16 cellular contexts compared by ENCODE assay signal in the genomic region with DNA sequence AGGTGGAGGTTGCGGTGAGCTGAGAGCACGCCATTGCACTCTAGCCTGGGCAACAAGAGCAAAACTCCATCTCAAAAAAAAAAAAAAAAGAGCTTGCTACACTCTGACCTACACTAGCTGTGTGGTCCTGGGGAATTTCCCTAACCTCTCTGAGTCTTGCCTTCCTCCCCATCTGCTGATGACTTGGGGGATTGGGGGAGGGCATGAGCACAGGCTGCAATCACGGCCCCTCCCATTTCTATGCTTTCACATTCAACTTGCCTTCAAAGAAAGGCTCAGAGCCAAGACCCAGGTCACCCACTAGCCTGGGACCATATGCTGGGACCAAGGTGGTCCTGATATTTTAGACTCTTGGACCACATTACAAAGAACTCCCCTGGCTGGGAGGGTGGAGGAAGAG. TPM values are rescaled to one million over a fixed set of nuclear protein-coding genes. Genes with fewer than 3 reads are reported as not detected.
A peak's percentile ranks its signal among the peaks of the same experiment; 100 is the strongest.
DNase-seq lines count a peak whose midpoint lies in the region; ATAC-seq and TF ChIP-seq lines count a peak whose summit lies in the region.
"Had no signal": no experiment of that assay in that cellular context is flagged by ENCODE, and none has a peak within 500 bp of the region (broad histone marks: within the 10 kb centered on the region; RNA-seq: fewer than 3 reads in every experiment).

No MANE protein-coding gene starts in this region.

- no peak for TF ChIP-seq RAD21 in IMR-90 (IDR thresholded peaks at IDR 0.05; ENCODE audit: low read length)

- no peak overlapping the region for H3K56ac ChIP-seq in IMR-90 (ENCODE audit: extremely low read depth, insufficient read depth, low read length)

- no peaks in the 10 kb centered on the region for H3K27me3 ChIP-seq in IMR-90 (ENCODE audit: control insufficient read depth, insufficient read depth, low read length)
- H3K27me3 ChIP-seq: hepatocyte, neural progenitor cell had no signal

- no peaks in the 10 kb centered on the region for H3K4me1 ChIP-seq in IMR-90 (ENCODE audit: control insufficient read depth, insufficient read depth, low read length)
- H3K4me1 ChIP-seq: neural progenitor cell had no signal

- no peak overlapping the region for H2AFZ ChIP-seq in IMR-90 (replicated peaks; ENCODE audit: low read length, poor library complexity)
- H2AFZ ChIP-seq: hepatocyte, neural progenitor cell had no signal

- no peaks in the 10 kb centered on the region for H3K9me3 ChIP-seq in IMR-90 (ENCODE audit: control insufficient read depth, insufficient read depth, low read length)

- no peak overlapping the region for H2BK20ac ChIP-seq in IMR-90 (ENCODE audit: low read depth, low read length)

- no peak overlapping the region for H2AK9ac ChIP-seq in IMR-90 (replicated peaks; ENCODE audit: low read depth, low read length, poor library complexity)

- TF ChIP-seq POLR2A in IMR-90 (IDR thresholded peaks at IDR 0.05; ENCODE audit: low read depth, low read length): no peak

- H3K14ac ChIP-seq in IMR-90 (replicated peaks; ENCODE audit: low read depth, low read length): no peak overlapping the region

- no peak overlapping the region for H4K8ac ChIP-seq in IMR-90 (ENCODE audit: low read depth in 2 of 2, low read length in 2 of 2)

- H2BK120ac ChIP-seq in IMR-90 (ENCODE audit: low read depth, low read length): no peak overlapping the region

- no peak overlapping the region for H3K4me3 Mint-ChIP-seq in activated T-cell treated with anti-CD3 and anti-CD28 coated beads, Interleukin-2, amount 50 U/mL, for 24 hours
- no peak overlapping the region for H3K4me3 Mint-ChIP-seq in activated naive CD8-positive, alpha-beta T cell treated with anti-CD3 and anti-CD28 coated beads for 36 hours
- H3K4me3 Mint-ChIP-seq: CD8-positive, alpha-beta memory T cell; neural progenitor cell had no signal

- H3K4me3 ChIP-seq in IMR-90 (ENCODE audit: insufficient read depth, low read depth, low read length): no peak overlapping the region
- H3K4me3 ChIP-seq: hepatocyte, neural progenitor cell had no signal

- H3K4ac ChIP-seq in IMR-90 (ENCODE audit: low read depth, low read length): no peak overlapping the region

- H4K5ac ChIP-seq in IMR-90 (ENCODE audit: low read depth, low read length): no peak overlapping the region

- in situ Hi-C loops in IMR-90 (cut with MboI; ENCODE audit: low sequenced_read_pairs): no loop called here

- CTCF ChIA-PET in IMR-90 (lab: Yijun Ruan, JAX): no interaction called here

- H3K27me3 Mint-ChIP-seq in activated T-cell treated with anti-CD3 and anti-CD28 coated beads, Interleukin-2, amount 50 U/mL, for 24 hours: no peaks in the 10 kb centered on the region
- no peaks in the 10 kb centered on the region for H3K27me3 Mint-ChIP-seq in activated naive CD8-positive, alpha-beta T cell treated with anti-CD3 and anti-CD28 coated beads for 36 hours
- H3K27me3 Mint-ChIP-seq: CD8-positive, alpha-beta memory T cell had no signal

- H3K27ac ChIP-seq in IMR-90 (ENCODE audit: insufficient read depth, low read length): no peak overlapping the region
- H3K27ac ChIP-seq: hepatocyte, neural progenitor cell had no signal

- no peak for DNase-seq in activated T-cell treated with anti-CD3 and anti-CD28 coated beads, Interleukin-2, amount 50 U/mL, for 24 hours
- DNase-seq in activated T-cell treated with anti-CD3 and anti-CD28 coated beads for 4 hours (no peak), IMR-90 (peak; percentile 36), UCSD-AML1 (lab: John Stamatoyannopoulos, UW; ENCODE audit: unreplicated experiment) (no peak), NCI-H2029 treated with DMSO at 0.1 percent for 48 hours (lab: John Stamatoyannopoulos, UW) (no peak)
- DNase-seq in activated naive CD8-positive, alpha-beta T cell treated with anti-CD3 and anti-CD28 coated beads for 36 hours: peak; percentile 57
- DNase-seq in stimulated activated CD8-positive, alpha-beta memory T cell treated with anti-CD3 and anti-CD28 coated beads, Interleukin-4, amount 100 ng/mL, for 48 hours: peak; percentile 37
- DNase-seq: caudate nucleus; CD8-positive, alpha-beta memory T cell; effector CD8-positive, alpha-beta T cell; kidney; NCI-H1436; NCI-H446 treated with DMSO at 0.1 percent for 48 hours had no signal

- peaks cover 82% of the 10 kb centered on the region for H3K36me3 Mint-ChIP-seq in activated T-cell treated with anti-CD3 and anti-CD28 coated beads, Interleukin-2, amount 50 U/mL, for 24 hours (ENCODE audit: low read depth)
- peaks cover 2% of the 10 kb centered on the region for H3K36me3 Mint-ChIP-seq in activated naive CD8-positive, alpha-beta T cell treated with anti-CD3 and anti-CD28 coated beads for 36 hours

- H3K9me3 Mint-ChIP-seq in activated T-cell treated with anti-CD3 and anti-CD28 coated beads, Interleukin-2, amount 50 U/mL, for 24 hours: no peaks in the 10 kb centered on the region
- no peaks in the 10 kb centered on the region for H3K9me3 Mint-ChIP-seq in activated naive CD8-positive, alpha-beta T cell treated with anti-CD3 and anti-CD28 coated beads for 36 hours
- H3K9me3 Mint-ChIP-seq: CD8-positive, alpha-beta memory T cell; neural progenitor cell had no signal

- no peak overlapping the region for H3K9ac ChIP-seq in IMR-90 (ENCODE audit: low read depth, low read length)
- H3K9ac ChIP-seq: neural progenitor cell had no signal

- H2BK5ac ChIP-seq in IMR-90 (ENCODE audit: low read depth, low read length, poor library complexity, severe bottlenecking): no peak overlapping the region

- ATAC-seq in IMR-90 (ENCODE audit: low read depth) (no peak), GM18861 (IDR thresholded peaks at IDR 0.05; ENCODE audit: unreplicated experiment) (no peak)

- no peak overlapping the region for H4K91ac ChIP-seq in IMR-90 (ENCODE audit: insufficient read depth, low read depth, low read length)

- H3K18ac ChIP-seq in IMR-90 (ENCODE audit: low read depth, low read length): no peak overlapping the region

- 0 out of 2 replicates have a peak, but pooled peaks cover 4% of the 10 kb centered on the region for H4K20me1 ChIP-seq in IMR-90 (ENCODE audit: insufficient read depth, low read length)

- H3K4me2 ChIP-seq in IMR-90 (ENCODE audit: low read depth, low read length): no peak overlapping the region
- H3K4me2 ChIP-seq: hepatocyte, neural progenitor cell had no signal

- peaks cover 13 to 56% of the 10 kb centered on the region in 2 experiments for H3K79me1 ChIP-seq in IMR-90 (ENCODE audit: low read depth in 1 of 2, low read length in 2 of 2)

- H2BK15ac ChIP-seq in IMR-90 (ENCODE audit: low read depth, low read length): no peak overlapping the region

- POLR2A ChIA-PET in IMR-90 (lab: Charles Lee; ENCODE audit: unreplicated experiment): no interaction called here

- H2AK5ac ChIP-seq in IMR-90 (ENCODE audit: low read depth, low read length): no peak overlapping the region

- intact Hi-C loops in IMR-90 (cut with micrococcal nuclease): no loop called here

- no TSS peak for BruUV-seq in IMR-90 (replicated peaks; lab: Mats Ljungman, UMichigan)

- no peak for TF ChIP-seq CTCF in IMR-90 (conservative IDR thresholded peaks at IDR 0.05; ENCODE audit: low read depth, low read length)

- H3K27ac Mint-ChIP-seq in activated T-cell treated with anti-CD3 and anti-CD28 coated beads, Interleukin-2, amount 50 U/mL, for 24 hours: peak overlapping the region; percentile 76
- peak overlapping the region; percentile 65 for H3K27ac Mint-ChIP-seq in activated naive CD8-positive, alpha-beta T cell treated with anti-CD3 and anti-CD28 coated beads for 36 hours
- H3K27ac Mint-ChIP-seq: neural progenitor cell had no signal

- WGBS in IMR-90 (ENCODE audit: extremely low coverage in 2 of 2, insufficient read length in 1 of 2), 2 experiments: no CpG with 5 or more reads among the region's 3 CpGs

- H3K36me3 ChIP-seq in IMR-90 (ENCODE audit: control insufficient read depth, insufficient read depth, low read length): peaks cover 78% of the 10 kb centered on the region
- H3K36me3 ChIP-seq: neural progenitor cell had no signal

- H3K4me1 Mint-ChIP-seq in activated T-cell treated with anti-CD3 and anti-CD28 coated beads, Interleukin-2, amount 50 U/mL, for 24 hours (ENCODE audit: low read depth): peaks cover 5% of the 10 kb centered on the region
- H3K4me1 Mint-ChIP-seq in activated naive CD8-positive, alpha-beta T cell treated with anti-CD3 and anti-CD28 coated beads for 36 hours: peaks cover 9% of the 10 kb centered on the region
- H3K4me1 Mint-ChIP-seq: CD8-positive, alpha-beta memory T cell; neural progenitor cell had no signal

- dilution Hi-C loops in IMR-90 (cut with HindIII; ENCODE audit: low sequenced_read_pairs, unreplicated experiment): no loop called here

- H3K23ac ChIP-seq in IMR-90 (ENCODE audit: low read depth, low read length): no peak overlapping the region

- H3K9me1 ChIP-seq in IMR-90 (ENCODE audit: insufficient read depth, low read length): no peaks in the 10 kb centered on the region; the same call in 1 of the 2 replicates

TF ChIP-seq in IMR-90, 13 proteins besides CTCF, POLR2A, EP300 and RAD21 (continues in another document):
- TF ChIP-seq RCOR1 (IDR thresholded peaks at IDR 0.05; ENCODE audit: insufficient replicate concordance, low read length) (no peak), CEBPB (IDR thresholded peaks at IDR 0.05; ENCODE audit: low read depth, low read length) (no peak), RFX5 (IDR thresholded peaks at IDR 0.05; ENCODE audit: low read depth, low read length) (no peak), FOS (IDR thresholded peaks at IDR 0.05; ENCODE audit: low read depth, low read length) (no peak)

RNA-seq across cellular contexts. Expression of gene TEF, which starts 39.8 kb away (rescaled TPM):
- 5.6 and 6.1 TPM in 2 replicates for total RNA-seq in IMR-90 (2012; rRNA removed)
- polyA plus RNA-seq in IMR-90 (2012; rRNA removed): 11.6 and 14.4 TPM in 2 replicates
- 4.4 and 5.7 TPM in 2 replicates for polyA plus RNA-seq in IMR-90 (2012; cell fraction: cytosol; rRNA removed)
- 4.7 and 8.8 TPM in 2 replicates for polyA plus RNA-seq in IMR-90 (2012; cell fraction: nucleus; rRNA removed; ENCODE audit: low replicate concordance)
- 1 to 10 TPM; 2.6 to 2.8 TPM for total RNA-seq in activated naive CD8-positive, alpha-beta T cell treated with anti-CD3 and anti-CD28 coated beads for 36 hours

RNA-seq across cellular contexts. Expression of gene ZC3H7B, which starts 40.7 kb away (rescaled TPM):
- 35.6 and 37.6 TPM in 2 replicates for total RNA-seq in IMR-90 (2012; rRNA removed)
- polyA plus RNA-seq in IMR-90 (2012; rRNA removed): 72.3 and 81.6 TPM in 2 replicates
- 45.0 and 67.7 TPM in 2 replicates for polyA plus RNA-seq in IMR-90 (2012; cell fraction: cytosol; rRNA removed)
- polyA plus RNA-seq in IMR-90 (2012; cell fraction: nucleus; rRNA removed; ENCODE audit: low replicate concordance): 104 and 165 TPM in 2 replicates
- total RNA-seq in activated naive CD8-positive, alpha-beta T cell treated with anti-CD3 and anti-CD28 coated beads for 36 hours: 10 to 100 TPM; 58.8 to 59.9 TPM

RNA-seq across cellular contexts. Expression of gene RANGAP1, which starts 56.0 kb away (rescaled TPM):
- 71.2 and 74.4 TPM in 2 replicates for total RNA-seq in IMR-90 (2012; rRNA removed)
- polyA plus RNA-seq in IMR-90 (2012; rRNA removed): 148 and 165 TPM in 2 replicates
- 129 and 158 TPM in 2 replicates for polyA plus RNA-seq in IMR-90 (2012; cell fraction: cytosol; rRNA removed)
- polyA plus RNA-seq in IMR-90 (2012; cell fraction: nucleus; rRNA removed; ENCODE audit: low replicate concordance): 168 and 358 TPM in 2 replicates
- 100 to 1,000 TPM; 176 to 177 TPM for total RNA-seq in activated naive CD8-positive, alpha-beta T cell treated with anti-CD3 and anti-CD28 coated beads for 36 hours

Comparison
In these comparisons a context has a peak if more than half of its experiments do, and no peak if none do; other contexts are left out.
1. DNase-seq: peak in IMR-90 (single experiment), activated naive CD8-positive, alpha-beta T cell treated with anti-CD3 and anti-CD28 coated beads for 36 hours (single experiment) and stimulated activated CD8-positive, alpha-beta memory T cell treated with anti-CD3 and anti-CD28 coated beads, Interleukin-4, amount 100 ng/mL, for 48 hours (single experiment); none in activated T-cell treated with anti-CD3 and anti-CD28 coated beads, Interleukin-2, amount 50 U/mL, for 24 hours (single experiment), activated T-cell treated with anti-CD3 and anti-CD28 coated beads for 4 hours (single experiment), UCSD-AML1 (single experiment) and NCI-H2029 treated with DMSO at 0.1 percent for 48 hours (single experiment).